In genomic region chr2:200962821-200963128, GRCh38 we compare ENCODE assay signal across 8 cellular contexts. TPM values are rescaled to one million over a fixed set of nuclear protein-coding genes. Genes with fewer than 3 reads are reported as not detected.
DNase-seq lines count a peak whose midpoint lies in the region; ATAC-seq and TF ChIP-seq lines count a peak whose summit lies in the region.

No MANE protein-coding gene starts in this region.

- H3K9me3 ChIP-seq in BLaER1 treated with 17β-estradiol and CSF1 and Interleukin-3, amounts not matched to agents 10 nM and 100 nM (replicated peaks in 1 of 11) = no peaks in the 10 kb centered on the region
- H3K9me3 ChIP-seq in body of pancreas = no peaks in the 10 kb centered on the region
- no peaks in the 10 kb centered on the region for H3K9me3 ChIP-seq in liver (ENCODE audit: control insufficient read depth in 4 of 4, low read length in 3 of 4)
- H3K9me3 ChIP-seq in tibial nerve = no peaks in the 10 kb centered on the region

- TF ChIP-seq POLR2A in body of pancreas (IDR thresholded peaks at IDR 0.05) (no peak), tibial nerve (IDR thresholded peaks at IDR 0.05) (no peak)

- peak overlapping the region; percentile 72 to 91 (median 82) for H3K4me3 ChIP-seq in BLaER1 treated with 17β-estradiol and CSF1 and Interleukin-3, amounts not matched to agents 10 nM and 100 nM
- H3K4me3 ChIP-seq in body of pancreas (peak overlapping the region in 1 of 2 donors; percentile 71), liver (ENCODE audit: low read depth in 1 of 3, low read length in 3 of 3) (peak overlapping the region; percentile 64 to 94 (median 69)), tibial nerve (peak overlapping the region; percentile 76 to 89 (median 80))

- peaks cover 30 to 46% (median 40%) of the 10 kb centered on the region in 10 experiments for H3K4me1 ChIP-seq in BLaER1 treated with 17β-estradiol and CSF1 and Interleukin-3, amounts not matched to agents 10 nM and 100 nM
- H3K4me1 ChIP-seq in body of pancreas (peaks cover 41% of the 10 kb centered on the region), liver (ENCODE audit: control insufficient read depth in 4 of 4, insufficient read depth in 4 of 4, low read length in 3 of 4) (peaks cover 0 to 44% (median 32%) of the 10 kb centered on the region in 4 donors), tibial nerve (peaks cover 0 to 46% (median 19%) of the 10 kb centered on the region in 4 donors)

- TF ChIP-seq CTCF in body of pancreas (IDR thresholded peaks at IDR 0.05) (no peak), liver (IDR thresholded peaks at IDR 0.05; ENCODE audit: low read depth, low read length, missing input control) (no peak), tibial nerve (IDR thresholded peaks at IDR 0.05) (no peak)

- H3K4me2 ChIP-seq in BLaER1 treated with 17β-estradiol and CSF1 and Interleukin-3, amounts not matched to agents 10 nM and 100 nM = peak overlapping the region; percentile 82 to 96 (median 90)

- peak overlapping the region in 10 of 11 experiments; percentile 78 to 93 (median 86); a peak in 21 of 22 replicates for H3K27ac ChIP-seq in BLaER1 treated with 17β-estradiol and CSF1 and Interleukin-3, amounts not matched to agents 10 nM and 100 nM
- H3K27ac ChIP-seq in body of pancreas (peak overlapping the region; percentile 74 to 95 (median 87)), liver (ENCODE audit: low read depth in 1 of 2, low read length in 2 of 2) (peak overlapping the region; percentile 50 to 80), tibial nerve (peak overlapping the region in 3 of 4 donors; percentile 79 to 89 (median 83))

- no peak for TF ChIP-seq RAD21 in liver (IDR thresholded peaks at IDR 0.05)

- ATAC-seq in GM19395 (IDR thresholded peaks at IDR 0.05; ENCODE audit: unreplicated experiment) = peak; percentile 34
- ATAC-seq in HG03457 (IDR thresholded peaks at IDR 0.05; ENCODE audit: unreplicated experiment) = peak; percentile 8
- ATAC-seq in body of pancreas = peak; percentile 2

- TF ChIP-seq EP300 in tibial nerve (IDR thresholded peaks at IDR 0.05) = no peak

- peaks cover 0 to 41% (median 19%) of the 10 kb centered on the region in 11 experiments; a peak in 10 of 22 replicates for H4K20me1 ChIP-seq in BLaER1 treated with 17β-estradiol and CSF1 and Interleukin-3, amounts not matched to agents 10 nM and 100 nM

- H3K9ac ChIP-seq in BLaER1 treated with 17β-estradiol and CSF1 and Interleukin-3, amounts not matched to agents 10 nM and 100 nM = peak overlapping the region; percentile 81 to 91 (median 86)
- H3K9ac ChIP-seq in liver (ENCODE audit: low read depth in 1 of 2, low read length in 2 of 2) = peak overlapping the region; percentile 53 to 77

- intact Hi-C loops in body of pancreas (cut with DNase I) = no loop called here

- H3K36me3 ChIP-seq in BLaER1 treated with 17β-estradiol and CSF1 and Interleukin-3, amounts not matched to agents 10 nM and 100 nM = peaks cover 0 to 36% (median 19%) of the 10 kb centered on the region in 11 experiments; a peak in 17 of 22 replicates
- H3K36me3 ChIP-seq in body of pancreas (replicated peaks in 1 of 2; ENCODE audit: insufficient read depth in 1 of 2, low read depth in 2 of 2) = no peaks in the 10 kb centered on the region
- peaks cover 0 to 2% (median 0%) of the 10 kb centered on the region in 4 donors for H3K36me3 ChIP-seq in liver (ENCODE audit: control insufficient read depth in 4 of 4, insufficient read depth in 3 of 4, low read depth in 1 of 4, low read length in 3 of 4)
- peaks cover 0 to 5% (median 0%) of the 10 kb centered on the region in 3 donors for H3K36me3 ChIP-seq in tibial nerve

- 0% methylated on average over 4 to 6 of the region's 6 CpGs for WGBS in body of pancreas, 2 donors
- WGBS in liver = 2% methylated on average over 6 of the region's 6 CpGs
- WGBS in tibial nerve, 2 donors = 4 to 8% methylated on average over 6 of the region's 6 CpGs

- no peaks in the 10 kb centered on the region for H3K27me3 ChIP-seq in BLaER1 treated with 17β-estradiol and CSF1 and Interleukin-3, amounts not matched to agents 10 nM and 100 nM
- H3K27me3 ChIP-seq in body of pancreas = no peaks in the 10 kb centered on the region
- no peaks in the 10 kb centered on the region for H3K27me3 ChIP-seq in liver (ENCODE audit: control insufficient read depth in 4 of 4, insufficient read depth in 4 of 4, low read length in 3 of 4)
- no peaks in the 10 kb centered on the region for H3K27me3 ChIP-seq in tibial nerve

- DNase-seq in body of pancreas = no peak
- DNase-seq in tibial nerve (ENCODE audit: low spot score in 2 of 2) = no peak
- no peak for DNase-seq in OCI-M2 (lab: John Stamatoyannopoulos, UW; ENCODE audit: unreplicated experiment)
- no peak for DNase-seq in HK-2 (ENCODE audit: unreplicated experiment)

TF ChIP-seq in liver, 16 proteins besides CTCF, POLR2A, EP300 and RAD21:
- TF ChIP-seq RXRA (IDR thresholded peaks at IDR 0.05) = no peak

RNA-seq across cellular contexts. Expression of gene ORC2, which starts 0.7 kb away (rescaled TPM):
- 10 to 100 TPM in 1 of 2 donors, 1 to 10 TPM in 1; 9.2 to 17.1 TPM for total RNA-seq in body of pancreas
- 10 to 100 TPM; 12.5 to 13.2 TPM for total RNA-seq in liver
- polyA plus RNA-seq in liver = 10 to 100 TPM in 1 of 2 donors, 1 to 10 TPM in 1; 2.0 to 10.7 TPM
- total RNA-seq in tibial nerve = 10 to 100 TPM; 17.8 to 32.3 (median 20.1) TPM
